ENCODE assay signal across 8 cellular contexts in genomic region chr11:554428-554823, GRCh38. TPM values are rescaled to one million over a fixed set of nuclear protein-coding genes. Genes with fewer than 3 reads are reported as not detected.
A peak's percentile ranks its signal among the peaks of the same experiment; 100 is the strongest.
DNase-seq lines count a peak whose midpoint lies in the region; ATAC-seq, FAIRE-seq and TF ChIP-seq lines count a peak whose summit lies in the region.

No MANE protein-coding gene starts in this region.

- no peak overlapping the region for H3K27ac Mint-ChIP-seq in naive thymus-derived CD8-positive, alpha-beta T cell

- peak overlapping the region; percentile 67 for H2AFZ ChIP-seq in KMS-11 (ENCODE audit: low read depth)

- H3K27me3 ChIP-seq in BLaER1 treated with 17β-estradiol and CSF1 and Interleukin-3, amounts not matched to agents 10 nM and 100 nM: peaks cover 43 to 63% (median 44%) of the 10 kb centered on the region in 11 experiments
- H3K27me3 ChIP-seq in KMS-11 (ENCODE audit: insufficient read depth, low read depth) (no peaks in the 10 kb centered on the region; the same call in 1 of the 2 replicates), bronchial epithelial cell (ENCODE audit: control insufficient read depth, insufficient read depth, low read length) (peaks cover 2% of the 10 kb centered on the region), foreskin keratinocyte (peaks cover 39% of the 10 kb centered on the region)

- no peaks in the 10 kb centered on the region for H3K9me3 Mint-ChIP-seq in naive thymus-derived CD8-positive, alpha-beta T cell

- peak overlapping the region; percentile 56 to 83 (median 72) for H3K4me2 ChIP-seq in BLaER1 treated with 17β-estradiol and CSF1 and Interleukin-3, amounts not matched to agents 10 nM and 100 nM
- peak overlapping the region; percentile 80 for H3K4me2 ChIP-seq in KMS-11

- no peak for TF ChIP-seq CTCF in KMS-11 (conservative IDR thresholded peaks at IDR 0.05; ENCODE audit: low read depth, low read length)
- TF ChIP-seq CTCF in bronchial epithelial cell (IDR thresholded peaks at IDR 0.05; ENCODE audit: insufficient read depth, low read length, severe bottlenecking): no peak
- no peak for TF ChIP-seq CTCF in foreskin keratinocyte (conservative IDR thresholded peaks at IDR 0.05)

- peaks cover 0 to 7% (median 3%) of the 10 kb centered on the region in 4 donors for H3K4me1 Mint-ChIP-seq in naive thymus-derived CD8-positive, alpha-beta T cell

- FAIRE-seq in bronchial epithelial cell (lab: Jason Lieb, UNC): no peak

- H3K36me3 Mint-ChIP-seq in naive thymus-derived CD8-positive, alpha-beta T cell: no peaks in the 10 kb centered on the region

- H3K27ac ChIP-seq in BLaER1 treated with 17β-estradiol and CSF1 and Interleukin-3, amounts not matched to agents 10 nM and 100 nM: no peak overlapping the region
- H3K27ac ChIP-seq in KMS-11: no peak overlapping the region
- H3K27ac ChIP-seq in foreskin keratinocyte: no peak overlapping the region

- peak overlapping the region in 6 of 10 donors; percentile 50 to 70 (median 56) for H3K4me3 Mint-ChIP-seq in naive thymus-derived CD8-positive, alpha-beta T cell

- no peaks in the 10 kb centered on the region for H3K79me2 ChIP-seq in KMS-11 (ENCODE audit: insufficient read depth, low read depth)

- peak overlapping the region in 3 of 10 experiments; percentile 28 to 48 (median 33); a peak in 3 of 20 replicates for H3K4me3 ChIP-seq in BLaER1 treated with 17β-estradiol and CSF1 and Interleukin-3, amounts not matched to agents 10 nM and 100 nM
- no peak overlapping the region for H3K4me3 ChIP-seq in KMS-11 (IDR thresholded peaks at IDR 0.05; ENCODE audit: insufficient read depth, low read depth, low read length)
- peak overlapping the region; percentile 27 for H3K4me3 ChIP-seq in bronchial epithelial cell (ENCODE audit: low read depth, low read length)

- H3K36me3 ChIP-seq in BLaER1 treated with 17β-estradiol and CSF1 and Interleukin-3, amounts not matched to agents 10 nM and 100 nM: no peaks in the 10 kb centered on the region; a peak in 1 of 22 replicates
- H3K36me3 ChIP-seq in KMS-11 (ENCODE audit: insufficient read depth) (no peaks in the 10 kb centered on the region), bronchial epithelial cell (ENCODE audit: control insufficient read depth, insufficient read depth, low read length) (no peaks in the 10 kb centered on the region)

- POLR2A ChIA-PET in naive thymus-derived CD8-positive, alpha-beta T cell (lab: Charles Lee): interaction anchor here (1.2 to 7.7 kb wide), 12 partner anchors 14 to 171 kb away, joined by 3 to 47 read pairs (median 9); partner anchors contain the start of genes HRAS, IRF7, LRRC56 and PHRF1

- H3K27me3 Mint-ChIP-seq in naive thymus-derived CD8-positive, alpha-beta T cell: no peaks in the 10 kb centered on the region

- peaks cover 0 to 59% (median 28%) of the 10 kb centered on the region in 11 experiments; a peak in 17 of 22 replicates for H4K20me1 ChIP-seq in BLaER1 treated with 17β-estradiol and CSF1 and Interleukin-3, amounts not matched to agents 10 nM and 100 nM
- H4K20me1 ChIP-seq in KMS-11 (ENCODE audit: insufficient read depth): no peaks in the 10 kb centered on the region

- no peak for ATAC-seq in naive thymus-derived CD8-positive, alpha-beta T cell
- ATAC-seq in foreskin keratinocyte (no peak), HG03159 (IDR thresholded peaks at IDR 0.05; ENCODE audit: unreplicated experiment) (no peak)

- DNase-seq in bronchial epithelial cell (ENCODE audit: low read depth) (no peak), kidney glomerular epithelial cell (lab: John Stamatoyannopoulos, UW) (no peak), SHP77 (lab: John Stamatoyannopoulos, UW) (no peak), foreskin keratinocyte (no peak)
- DNase-seq in naive thymus-derived CD8-positive, alpha-beta T cell: no peak

- H3K9ac ChIP-seq in BLaER1 treated with 17β-estradiol and CSF1 and Interleukin-3, amounts not matched to agents 10 nM and 100 nM: peak overlapping the region in 1 of 11 experiments; percentile 37; a peak in 1 of 22 replicates
- H3K9ac ChIP-seq in KMS-11: peak overlapping the region; percentile 41; the same call in 1 of the 2 replicates

- no peaks in the 10 kb centered on the region for H3K9me3 ChIP-seq in BLaER1 treated with 17β-estradiol and CSF1 and Interleukin-3, amounts not matched to agents 10 nM and 100 nM (replicated peaks in 1 of 11)

- peaks cover 14 to 48% (median 30%) of the 10 kb centered on the region in 10 experiments; a peak in 17 of 20 replicates for H3K4me1 ChIP-seq in BLaER1 treated with 17β-estradiol and CSF1 and Interleukin-3, amounts not matched to agents 10 nM and 100 nM
- H3K4me1 ChIP-seq in KMS-11 (ENCODE audit: low read depth, poor library complexity, severe bottlenecking): peaks cover 8% of the 10 kb centered on the region
- H3K4me1 ChIP-seq in foreskin keratinocyte: no peaks in the 10 kb centered on the region

RNA-seq across cellular contexts. Expression of gene LMNTD2, which starts 6.1 kb away (rescaled TPM):
- total RNA-seq in bronchial epithelial cell (0.90 and 1.1 TPM in 2 replicates), foreskin keratinocyte (0.92 and 0.95 TPM in 2 replicates)
- 1 to 10 TPM; 6.5 to 7.2 TPM for total RNA-seq in naive thymus-derived CD8-positive, alpha-beta T cell
- polyA plus RNA-seq in naive thymus-derived CD8-positive, alpha-beta T cell: 1 to 10 TPM in 1 of 3 donors, under 1 TPM in 2; 0.96 to 1.9 (median 0.99) TPM
- polyA plus RNA-seq in foreskin keratinocyte: 1.2 and 1.3 TPM in 2 replicates

RNA-seq across cellular contexts. Expression of gene RASSF7, which starts 6.3 kb away (rescaled TPM):
- total RNA-seq in bronchial epithelial cell (44.4 and 45.5 TPM in 2 replicates), foreskin keratinocyte (37.3 and 44.3 TPM in 2 replicates)
- total RNA-seq in naive thymus-derived CD8-positive, alpha-beta T cell: 10 to 100 TPM; 33.7 to 37.6 TPM
- 10 to 100 TPM; 22.5 to 32.3 (median 24.2) TPM for polyA plus RNA-seq in naive thymus-derived CD8-positive, alpha-beta T cell
- polyA plus RNA-seq in foreskin keratinocyte: 51.7 and 59.1 TPM in 2 replicates

RNA-seq across cellular contexts. Expression of gene LRRC56, which starts 17.1 kb away (rescaled TPM):
- total RNA-seq in bronchial epithelial cell (0.26 and 0.38 TPM in 2 replicates), foreskin keratinocyte (0.28 and 0.48 TPM in 2 replicates)
- total RNA-seq in naive thymus-derived CD8-positive, alpha-beta T cell: 1 to 10 TPM; 4.4 to 5.2 TPM
- polyA plus RNA-seq in naive thymus-derived CD8-positive, alpha-beta T cell: 1 to 10 TPM in 1 of 3 donors, under 1 TPM in 2; 0.32 to 1.1 (median 0.44) TPM
- 0.30 and 0.47 TPM in 2 replicates for polyA plus RNA-seq in foreskin keratinocyte

RNA-seq across cellular contexts. Expression of gene HRAS, which starts 19.1 kb away (rescaled TPM):
- total RNA-seq in bronchial epithelial cell (150 and 199 TPM in 2 replicates), foreskin keratinocyte (167 and 199 TPM in 2 replicates)
- total RNA-seq in naive thymus-derived CD8-positive, alpha-beta T cell: 10 to 100 TPM; 36.2 to 40.7 TPM
- 10 to 100 TPM in 2 of 3 donors, 1 to 10 TPM in 1; 8.6 to 26.7 (median 15.3) TPM for polyA plus RNA-seq in naive thymus-derived CD8-positive, alpha-beta T cell
- polyA plus RNA-seq in foreskin keratinocyte: 252 and 263 TPM in 2 replicates

RNA-seq across cellular contexts. Expression of gene PHRF1, which starts 21.8 kb away (rescaled TPM):
- total RNA-seq in bronchial epithelial cell (21.1 and 26.1 TPM in 2 replicates), foreskin keratinocyte (28.4 and 30.4 TPM in 2 replicates)
- total RNA-seq in naive thymus-derived CD8-positive, alpha-beta T cell: 10 to 100 TPM; 48.9 to 54.7 TPM
- polyA plus RNA-seq in naive thymus-derived CD8-positive, alpha-beta T cell: 10 to 100 TPM in 1 of 3 donors, 1 to 10 TPM in 2; 3.5 to 19.8 (median 6.7) TPM
- polyA plus RNA-seq in foreskin keratinocyte: 14.2 and 15.1 TPM in 2 replicates
